In the genomic region with DNA sequence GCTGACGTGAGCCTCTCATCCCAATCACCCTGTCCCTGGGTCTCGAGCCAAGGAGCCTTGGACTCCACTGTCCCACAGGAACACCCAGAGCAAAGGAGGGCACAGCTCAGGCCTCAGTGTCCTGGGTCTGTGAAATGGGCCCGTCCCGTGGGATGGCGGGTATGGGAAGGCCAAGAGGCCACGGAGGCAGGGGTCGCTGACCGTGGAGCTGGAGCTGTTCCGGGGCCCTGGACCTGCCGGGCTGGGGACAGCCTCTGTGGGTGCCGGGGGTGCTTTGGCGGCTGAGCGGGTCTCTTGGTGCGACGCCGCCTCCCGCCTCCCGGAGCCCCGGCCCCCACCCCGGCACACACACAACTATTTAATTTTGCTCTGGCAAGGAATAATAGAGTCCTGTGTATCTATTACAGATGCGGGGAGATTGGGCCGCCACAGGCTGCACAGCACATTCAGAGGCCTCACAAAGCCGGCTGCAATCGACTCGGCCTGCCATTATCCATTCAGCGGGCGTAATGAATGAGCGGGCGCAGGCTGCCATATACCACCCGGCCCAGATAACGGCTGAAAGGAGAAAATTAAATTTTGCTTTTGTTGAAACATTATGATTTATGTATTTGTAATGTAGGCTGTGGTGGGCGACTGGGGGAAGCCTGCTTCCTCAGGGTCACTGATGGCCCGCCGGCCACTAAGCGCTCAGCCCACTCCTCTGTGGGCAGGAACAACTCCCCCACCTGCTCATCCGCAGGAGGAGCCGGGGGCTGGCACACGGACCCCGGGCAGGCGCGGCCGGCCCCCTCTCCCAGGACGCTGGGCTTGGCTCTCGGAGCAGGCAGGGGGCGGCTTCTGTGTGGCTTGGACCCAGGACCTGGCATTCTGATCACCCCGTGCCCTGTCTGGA, we compare ENCODE assay signal across 14 cellular contexts.
"Had no signal": no experiment of that assay in that cellular context is flagged by ENCODE, and none has a peak within 500 bp of the region (broad histone marks: within the 10 kb centered on the region; RNA-seq: fewer than 3 reads in every experiment).

No MANE protein-coding gene starts in this region.

- H3K4me3 ChIP-seq: ascending aorta, right atrium auricular region, smooth muscle cell, tibial artery had no signal

- DNase-seq: activated CD4-positive, alpha-beta T cell treated with anti-CD3 and anti-CD28 coated beads, Interleukin-2, amount 10 ng/mL, durations not matched to agents 7 days and 5 days; activated CD4-positive, CD25-positive, alpha-beta regulatory T cell; activated CD8-positive, alpha-beta memory T cell treated with anti-CD3 and anti-CD28 coated beads for 24 hours; activated gamma-delta T cell; activated naive CD8-positive, alpha-beta T cell treated with anti-CD3 and anti-CD28 coated beads, Interleukin-2, amount 50 U/mL, for 24 hours; foreskin keratinocyte had no signal

- H3K27ac Mint-ChIP-seq: activated CD4-positive, alpha-beta T cell treated with anti-CD3 and anti-CD28 coated beads, Interleukin-2, amount 10 ng/mL, durations not matched to agents 7 days and 5 days; activated naive CD8-positive, alpha-beta T cell treated with anti-CD3 and anti-CD28 coated beads, Interleukin-2, amount 50 U/mL, for 24 hours; stimulated activated memory B cell treated with anti-CD40 and anti-IgM and Interleukin-4, amounts not matched to agents 10 μg/mL and 1 μg/mL and 100 μg/mL, for 72 hours; T-helper 17 cell had no signal

- ATAC-seq: activated naive CD8-positive, alpha-beta T cell treated with anti-CD3 and anti-CD28 coated beads, Interleukin-2, amount 50 U/mL, for 24 hours; foreskin keratinocyte; left lobe of liver; stimulated activated memory B cell treated with anti-CD40 and anti-IgM and Interleukin-4, amounts not matched to agents 10 μg/mL and 1 μg/mL and 100 μg/mL, for 72 hours; T-helper 17 cell had no signal

- H3K9me3 ChIP-seq: neutrophil had no signal

- H3K4me3 Mint-ChIP-seq: activated CD4-positive, alpha-beta T cell treated with anti-CD3 and anti-CD28 coated beads, Interleukin-2, amount 10 ng/mL, durations not matched to agents 7 days and 5 days; activated naive CD8-positive, alpha-beta T cell treated with anti-CD3 and anti-CD28 coated beads, Interleukin-2, amount 50 U/mL, for 24 hours; stimulated activated memory B cell treated with anti-CD40 and anti-IgM and Interleukin-4, amounts not matched to agents 10 μg/mL and 1 μg/mL and 100 μg/mL, for 72 hours; T-helper 17 cell had no signal

- H3K4me1 Mint-ChIP-seq: activated CD4-positive, alpha-beta T cell treated with anti-CD3 and anti-CD28 coated beads, Interleukin-2, amount 10 ng/mL, durations not matched to agents 7 days and 5 days; activated naive CD8-positive, alpha-beta T cell treated with anti-CD3 and anti-CD28 coated beads, Interleukin-2, amount 50 U/mL, for 24 hours; stimulated activated memory B cell treated with anti-CD40 and anti-IgM and Interleukin-4, amounts not matched to agents 10 μg/mL and 1 μg/mL and 100 μg/mL, for 72 hours; T-helper 17 cell had no signal

- H3K27ac ChIP-seq: ascending aorta, foreskin keratinocyte, neutrophil, right atrium auricular region, tibial artery had no signal

- H3K36me3 ChIP-seq: ascending aorta, neutrophil, right atrium auricular region, tibial artery had no signal

- H3K27me3 ChIP-seq: foreskin keratinocyte, right atrium auricular region had no signal

- H3K4me1 ChIP-seq: ascending aorta, foreskin keratinocyte, right atrium auricular region, tibial artery had no signal
